Comparison of ENCODE assay signal across 8 cellular contexts in genomic region chr2:43222472-43223146, GRCh38. TPM values are rescaled to one million over a fixed set of nuclear protein-coding genes. Genes with fewer than 3 reads are reported as not detected.
A peak's percentile ranks its signal among the peaks of the same experiment; 100 is the strongest.
DNase-seq lines count a peak whose midpoint lies in the region; ATAC-seq, FAIRE-seq and TF ChIP-seq lines count a peak whose summit lies in the region.

No MANE protein-coding gene starts in this region.

- TF ChIP-seq EP300 in SK-N-SH (IDR thresholded peaks at IDR 0.05; ENCODE audit: borderline replicate concordance in 1 of 2, low read depth in 1 of 2, low read length in 1 of 2): no peak

- POLR2A ChIA-PET in SK-N-SH (lab: Yijun Ruan, JAX): interaction anchor here (0.9 to 3.6 kb wide), 9 partner anchors 9 to 248 kb away, joined by 3 to 13 read pairs (median 4); no protein-coding TSS in a partner anchor

- H3K36me3 Mint-ChIP-seq in activated naive CD8-positive, alpha-beta T cell treated with anti-CD3 and anti-CD28 coated beads for 36 hours: peaks cover 35% of the 10 kb centered on the region

- H3K27me3 Mint-ChIP-seq in activated naive CD8-positive, alpha-beta T cell treated with anti-CD3 and anti-CD28 coated beads for 36 hours: no peaks in the 10 kb centered on the region

- TF ChIP-seq RAD21 in SK-N-SH (IDR thresholded peaks at IDR 0.05; ENCODE audit: low read length): no peak

- no peak for DNase-seq in SK-N-SH
- DNase-seq in activated naive CD8-positive, alpha-beta T cell treated with anti-CD3 and anti-CD28 coated beads for 36 hours: no peak
- no peak for DNase-seq in substantia nigra (lab: John Stamatoyannopoulos, UW)
- DNase-seq in HTR-8/SVneo (ENCODE audit: insufficient read length, low spot score): no peak
- no peak for DNase-seq in NCI-H2227 treated with DMSO at 0.1 percent for 48 hours (lab: John Stamatoyannopoulos, UW)

- H3K4me3 Mint-ChIP-seq in activated naive CD8-positive, alpha-beta T cell treated with anti-CD3 and anti-CD28 coated beads for 36 hours: peak overlapping the region; percentile 81

- H3K9ac ChIP-seq in SK-N-SH (peak overlapping the region; percentile 99), iPS-20b (ENCODE audit: low read depth, low read length) (peak overlapping the region; percentile 94; the same call in 1 of the 2 replicates)

- peaks cover 69% of the 10 kb centered on the region for H3K79me2 ChIP-seq in SK-N-SH (ENCODE audit: insufficient read depth)

- H3K4me2 ChIP-seq in SK-N-SH: peak overlapping the region; percentile 83

- peaks cover 51% of the 10 kb centered on the region for H3K4me1 Mint-ChIP-seq in activated naive CD8-positive, alpha-beta T cell treated with anti-CD3 and anti-CD28 coated beads for 36 hours

- no peak for FAIRE-seq in HTR-8/SVneo (lab: Jason Lieb, UNC)

- H3K4me1 ChIP-seq in SK-N-SH (ENCODE audit: control insufficient read depth in 1 of 2, insufficient read depth in 2 of 2, low read depth in 1 of 2, low read length in 1 of 2) (peaks cover 46 to 77% of the 10 kb centered on the region in 2 experiments; a peak in 3 of 4 replicates), iPS-20b (ENCODE audit: insufficient read depth, low read length) (peaks cover 29% of the 10 kb centered on the region)

- ATAC-seq in SK-N-SH treated with all-trans-retinoic acid at 6 μM for 48 hours (no peak), GM19463 (IDR thresholded peaks at IDR 0.05; ENCODE audit: unreplicated experiment) (no peak)

- H3K9me2 ChIP-seq in SK-N-SH: no peaks in the 10 kb centered on the region

- H3K9me3 ChIP-seq in SK-N-SH (no peaks in the 10 kb centered on the region), iPS-20b (ENCODE audit: insufficient read depth, low read depth, low read length) (no peaks in the 10 kb centered on the region)

- peaks cover 21 to 31% of the 10 kb centered on the region in 2 experiments for H3K36me3 ChIP-seq in SK-N-SH (replicated peaks in 1 of 2; ENCODE audit: control insufficient read depth in 1 of 2, insufficient read depth in 2 of 2, low read length in 1 of 2)
- H3K36me3 ChIP-seq in iPS-20b (ENCODE audit: insufficient read depth, low read depth, low read length): peaks cover 34% of the 10 kb centered on the region

- H2AFZ ChIP-seq in SK-N-SH (ENCODE audit: low read depth): no peak overlapping the region

- WGBS in SK-N-SH (ENCODE audit: low lambda C conversion rate): 39% methylated on average over 6 of the region's 6 CpGs

- peak overlapping the region; percentile 90 for H3K27ac Mint-ChIP-seq in activated naive CD8-positive, alpha-beta T cell treated with anti-CD3 and anti-CD28 coated beads for 36 hours

- H3K9me3 Mint-ChIP-seq in activated naive CD8-positive, alpha-beta T cell treated with anti-CD3 and anti-CD28 coated beads for 36 hours: no peaks in the 10 kb centered on the region

- peaks cover 50% of the 10 kb centered on the region for H3F3A ChIP-seq in SK-N-SH (replicated peaks; ENCODE audit: insufficient read depth)

- peaks cover 34% of the 10 kb centered on the region for H4K20me1 ChIP-seq in SK-N-SH (ENCODE audit: insufficient read depth)

- no peak for TF ChIP-seq CTCF in SK-N-SH (IDR thresholded peaks at IDR 0.05)

- CTCF ChIA-PET in SK-N-SH (lab: Yijun Ruan, JAX): interaction anchor here (0.7 to 16.3 kb wide), 18 partner anchors 18 to 394 kb away, joined by 3 to 299 read pairs (median 6); no protein-coding TSS in a partner anchor

- H3K27ac ChIP-seq in SK-N-SH (ENCODE audit: low read depth in 2 of 2, low read length in 1 of 2) (peak overlapping the region; percentile 94 to 95), iPS-20b (ENCODE audit: low read length) (no peak overlapping the region), substantia nigra (ENCODE audit: low read depth, low read length, poor library complexity, severe bottlenecking) (peak overlapping the region; percentile 98)

- no peaks in the 10 kb centered on the region for H3K27me3 ChIP-seq in SK-N-SH (ENCODE audit: insufficient read depth)
- H3K27me3 ChIP-seq in iPS-20b (ENCODE audit: insufficient read depth, low read length): no peaks in the 10 kb centered on the region

- peak overlapping the region; percentile 95 to 97; a peak in 3 of 4 replicates for H3K4me3 ChIP-seq in SK-N-SH (ENCODE audit: low read depth in 2 of 2, low read length in 1 of 2)
- H3K4me3 ChIP-seq in iPS-20b (ENCODE audit: low read length): peak overlapping the region; percentile 90

TF ChIP-seq in SK-N-SH, 30 proteins besides CTCF, POLR2A, EP300 and RAD21:
- TF ChIP-seq FOXJ3 (CRISPR knock-in tag; IDR thresholded peaks at IDR 0.05): no peak
- no peak for TF ChIP-seq GATA2 (CRISPR knock-in tag; IDR thresholded peaks at IDR 0.05)
- TF ChIP-seq IRF3 (IDR thresholded peaks at IDR 0.05; ENCODE audit: low read depth, low read length): no peak
- 0 out of 2 replicates have a peak, but pooled peaks have one; percentile 23 for TF ChIP-seq JUND (IDR thresholded peaks at IDR 0.05)
- TF ChIP-seq NFIC (IDR thresholded peaks at IDR 0.05; ENCODE audit: borderline replicate concordance): no peak
- TF ChIP-seq USF2 (IDR thresholded peaks at IDR 0.05; ENCODE audit: borderline replicate concordance, low read depth, low read length): no peak

TF ChIP-seq in SK-N-SH treated with all-trans-retinoic acid at 6 μM for 48 hours, 23 proteins besides CTCF, POLR2A, EP300 and RAD21:
- no peak for TF ChIP-seq POU6F1 (CRISPR knock-in tag; IDR thresholded peaks at IDR 0.05; ENCODE audit: borderline replicate concordance, low read depth)
- TF ChIP-seq ESRRG (CRISPR knock-in tag; IDR thresholded peaks at IDR 0.05): no peak
- no peak for TF ChIP-seq GLIS3 (CRISPR knock-in tag; IDR thresholded peaks at IDR 0.05)
- TF ChIP-seq TSHZ2 (CRISPR knock-in tag; IDR thresholded peaks at IDR 0.05): no peak
- TF ChIP-seq OSR1 (CRISPR knock-in tag; IDR thresholded peaks at IDR 0.05): no peak
- TF ChIP-seq PPARA (CRISPR knock-in tag; IDR thresholded peaks at IDR 0.05; ENCODE audit: borderline replicate concordance): no peak
- no peak for TF ChIP-seq BACH2 (CRISPR knock-in tag; IDR thresholded peaks at IDR 0.05; ENCODE audit: borderline replicate concordance)
- no peak for TF ChIP-seq TCF4 (CRISPR knock-in tag; IDR thresholded peaks at IDR 0.05; ENCODE audit: borderline replicate concordance)
- TF ChIP-seq ZNF565 (CRISPR knock-in tag; conservative IDR thresholded peaks at IDR 0.05; ENCODE audit: low read depth): no peak
- no peak for TF ChIP-seq ZNF8 (CRISPR knock-in tag; IDR thresholded peaks at IDR 0.05)
- no peak for TF ChIP-seq ARNTL (CRISPR knock-in tag; IDR thresholded peaks at IDR 0.05; ENCODE audit: borderline replicate concordance, low read depth)
- no peak for TF ChIP-seq CREB5 (CRISPR knock-in tag; IDR thresholded peaks at IDR 0.05; ENCODE audit: low read depth)
- no peak for TF ChIP-seq ZNF70 (CRISPR knock-in tag; IDR thresholded peaks at IDR 0.05)

RNA-seq across cellular contexts. Expression of gene ZFP36L2, which starts 3.8 kb away (rescaled TPM):
- 12.5 and 18.4 TPM in 2 replicates for polyA plus RNA-seq in SK-N-SH (2012; rRNA removed)
- polyA plus RNA-seq in SK-N-SH (2012; cell fraction: cytosol; rRNA removed): 22.0 and 22.2 TPM in 2 replicates
- polyA plus RNA-seq in SK-N-SH (2012; cell fraction: nucleus; rRNA removed): 24.1 and 24.2 TPM in 2 replicates
- total RNA-seq in activated naive CD8-positive, alpha-beta T cell treated with anti-CD3 and anti-CD28 coated beads for 36 hours: 10 to 100 TPM; 58.2 to 58.4 TPM
